ENCODE assay signal across 8 cellular contexts in the genomic region with DNA sequence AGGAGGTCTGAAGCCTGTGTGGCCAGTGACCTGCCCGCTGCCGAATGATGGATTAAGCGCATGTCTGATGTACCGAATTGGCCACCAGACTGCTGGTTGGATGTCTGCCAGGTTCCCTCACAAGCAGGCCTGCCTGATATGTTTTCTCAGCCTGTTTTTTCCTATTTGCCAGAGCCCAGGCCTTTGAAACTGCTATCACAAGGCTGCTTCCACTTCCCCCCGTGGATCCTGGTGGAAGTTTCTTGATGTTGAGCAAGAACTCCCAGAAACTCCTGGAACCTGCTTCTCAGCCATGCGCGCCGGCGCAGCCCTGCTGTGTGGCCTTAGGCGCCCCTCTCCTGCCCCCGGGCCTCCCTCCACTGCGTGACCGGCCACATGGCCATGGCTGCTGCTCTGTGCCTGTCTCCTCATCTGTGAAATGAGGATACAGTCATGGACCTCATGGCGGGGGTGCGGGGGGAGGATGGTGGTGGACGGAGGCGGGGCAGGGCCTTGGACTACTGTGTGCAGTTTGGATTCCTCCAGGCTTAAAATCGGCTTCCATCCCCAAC. TPM values are rescaled to one million over a fixed set of nuclear protein-coding genes. Genes with fewer than 3 reads are reported as not detected.
DNase-seq lines count a peak whose midpoint lies in the region; ATAC-seq, FAIRE-seq and TF ChIP-seq lines count a peak whose summit lies in the region.

No MANE protein-coding gene starts in this region.

- WGBS in liver = 75% methylated on average over 18 of the region's 18 CpGs
- 34% methylated on average over 13 of the region's 18 CpGs for WGBS in HepG2 (ENCODE audit: low lambda C conversion rate)
- 69% methylated on average over 17 of the region's 18 CpGs for WGBS in right lobe of liver (ENCODE audit: insufficient coverage, low coverage, low lambda C conversion rate, missing lambda C conversion rate)
- WGBS in tibial nerve, 2 donors = 55 to 62% methylated on average over 17 to 18 of the region's 18 CpGs

- no peaks in the 10 kb centered on the region for H3K79me2 ChIP-seq in HepG2 (ENCODE audit: insufficient read depth, low read length)

- no peak overlapping the region for H3K9ac ChIP-seq in liver (ENCODE audit: low read depth in 1 of 2, low read length in 2 of 2)
- H3K9ac ChIP-seq in HepG2 (ENCODE audit: insufficient read depth, low read depth, low read length) = no peak overlapping the region

- no peak overlapping the region for H2AFZ ChIP-seq in HepG2 (ENCODE audit: low read length)

- H3K27me3 ChIP-seq in liver (ENCODE audit: control insufficient read depth in 4 of 4, insufficient read depth in 4 of 4, low read length in 3 of 4) = no peaks in the 10 kb centered on the region
- H3K27me3 ChIP-seq in HepG2 (ENCODE audit: control insufficient read depth in 1 of 2, insufficient read depth in 2 of 2, low read length in 2 of 2) = peaks cover 0 to 15% of the 10 kb centered on the region in 2 experiments; a peak in 3 of 5 replicates
- H3K27me3 ChIP-seq in dorsolateral prefrontal cortex = no peaks in the 10 kb centered on the region
- no peaks in the 10 kb centered on the region for H3K27me3 ChIP-seq in right lobe of liver
- H3K27me3 ChIP-seq in tibial nerve = no peaks in the 10 kb centered on the region

- BruUV-seq in HepG2 (replicated peaks; lab: Mats Ljungman, UMichigan) = no TSS peak

- TF ChIP-seq RAD21 in liver (IDR thresholded peaks at IDR 0.05) = peak in 1 of 2 donors; percentile 44
- TF ChIP-seq RAD21 in HepG2 (CRISPR knock-in tag; IDR thresholded peaks at IDR 0.05) = no peak

- in situ Hi-C loops in HepG2 (cut with HindIII; ENCODE audit: extremely low pct_ligation_motif_present, low pct_unique_long_range_greater_than_20kb) = no loop called here

- no peak for FAIRE-seq in HepG2 (lab: Jason Lieb, UNC)

- ATAC-seq in HepG2 = no peak; the same call in 2 of the 3 replicates
- ATAC-seq in right lobe of liver = peak; percentile 48 to 67 (median 65)
- ATAC-seq in GM21526 (IDR thresholded peaks at IDR 0.05; ENCODE audit: low FRiP score, unreplicated experiment) = no peak
- ATAC-seq in HG03139 (IDR thresholded peaks at IDR 0.05; ENCODE audit: unreplicated experiment) = no peak

- DNase-seq in HepG2 (ENCODE audit: low spot score) = no peak
- peak in 8 of 10 donors; percentile 41 to 83 (median 55) for DNase-seq in dorsolateral prefrontal cortex
- peak in 2 of 3 donors; percentile 53 to 58 for DNase-seq in right lobe of liver
- no peak for DNase-seq in tibial nerve (ENCODE audit: low spot score in 2 of 2)
- DNase-seq in activated CD4-positive, alpha-beta T cell treated with anti-CD3 and anti-CD28 coated beads, Interleukin-2, amount 50 U/mL, for 1 hour = no peak

- H3K9me3 ChIP-seq in liver (ENCODE audit: control insufficient read depth in 4 of 4, low read length in 3 of 4) (no peaks in the 10 kb centered on the region), HepG2 (ENCODE audit: low read length) (no peaks in the 10 kb centered on the region), right lobe of liver (no peaks in the 10 kb centered on the region), tibial nerve (no peaks in the 10 kb centered on the region)

- TF ChIP-seq CTCF in liver (IDR thresholded peaks at IDR 0.05; ENCODE audit: low read depth, low read length, missing input control) = no peak
- no peak for TF ChIP-seq CTCF in HepG2 (CRISPR knock-in tag; IDR thresholded peaks at IDR 0.05)
- no peak for TF ChIP-seq CTCF in dorsolateral prefrontal cortex (IDR thresholded peaks at IDR 0.05 in 54 of 56, conservative IDR thresholded peaks at IDR 0.05 in 2 of 56; ENCODE audit: low read depth in 1 of 56, partially characterized antibody in 56 of 56)
- TF ChIP-seq CTCF in right lobe of liver (IDR thresholded peaks at IDR 0.05) = no peak
- TF ChIP-seq CTCF in tibial nerve (IDR thresholded peaks at IDR 0.05) = no peak

- peak overlapping the region; percentile 58 for H3K27ac ChIP-seq in liver (ENCODE audit: low read depth in 1 of 2, low read length in 2 of 2)
- H3K27ac ChIP-seq in HepG2 (ENCODE audit: extremely low read length, insufficient read depth, low read length) = no peak overlapping the region
- peak overlapping the region; percentile 83 to 100 (median 98) for H3K27ac ChIP-seq in dorsolateral prefrontal cortex
- peak overlapping the region; percentile 41 to 67 (median 55) for H3K27ac ChIP-seq in right lobe of liver
- H3K27ac ChIP-seq in tibial nerve = peak overlapping the region in 3 of 4 donors; percentile 30 to 88 (median 84)

- TF ChIP-seq POLR2A in HepG2 (IDR thresholded peaks at IDR 0.05; ENCODE audit: insufficient read depth in 1 of 2, low read depth in 2 of 2, low read length in 2 of 2) = no peak
- TF ChIP-seq POLR2A in right lobe of liver (IDR thresholded peaks at IDR 0.05) = no peak
- no peak for TF ChIP-seq POLR2A in tibial nerve (IDR thresholded peaks at IDR 0.05)

- no peaks in the 10 kb centered on the region for H3K4me1 ChIP-seq in liver (ENCODE audit: control insufficient read depth in 4 of 4, insufficient read depth in 4 of 4, low read length in 3 of 4)
- 0 out of 2 replicates have a peak, but pooled peaks cover 5% of the 10 kb centered on the region for H3K4me1 ChIP-seq in HepG2 (ENCODE audit: insufficient read depth, low read length)
- H3K4me1 ChIP-seq in right lobe of liver = no peaks in the 10 kb centered on the region
- H3K4me1 ChIP-seq in tibial nerve = peaks cover 0 to 14% (median 0%) of the 10 kb centered on the region in 4 donors

- no peak overlapping the region for H3K4me2 ChIP-seq in HepG2 (ENCODE audit: low read depth, low read length)

- intact Hi-C loops in HepG2 (cut with micrococcal nuclease; ENCODE audit: unreplicated experiment) = no loop called here
- intact Hi-C loops in dorsolateral prefrontal cortex (cut with DNase I) = loop anchor here (5.0 to 10.0 kb wide), 5 partner anchors 51 to 249 kb away; no protein-coding TSS in a partner anchor
- intact Hi-C loops in right lobe of liver (cut with DNase I) = no loop called here

- H4K20me1 ChIP-seq in HepG2 (ENCODE audit: insufficient read depth, low read length) = no peaks in the 10 kb centered on the region

- CTCF ChIA-PET in HepG2 (lab: Yijun Ruan, JAX; ENCODE audit: low intra/inter-chr PET ratio, low total read pairs) = no interaction called here

- H3K4me3 ChIP-seq in liver (ENCODE audit: low read depth in 1 of 3, low read length in 3 of 3) (no peak overlapping the region), HepG2 (replicated peaks in 1 of 3; ENCODE audit: insufficient read depth in 1 of 3, low read depth in 2 of 3, low read length in 3 of 3) (no peak overlapping the region), dorsolateral prefrontal cortex (peak overlapping the region in 50 of 59 donors; percentile 17 to 75 (median 57)), right lobe of liver (no peak overlapping the region), tibial nerve (peak overlapping the region in 1 of 4 donors; percentile 43)

- H3K36me3 ChIP-seq in liver (ENCODE audit: control insufficient read depth in 4 of 4, insufficient read depth in 3 of 4, low read depth in 1 of 4, low read length in 3 of 4) (no peaks in the 10 kb centered on the region), HepG2 (replicated peaks in 1 of 2; ENCODE audit: control insufficient read depth in 1 of 2, insufficient read depth in 2 of 2, low read length in 2 of 2) (no peaks in the 10 kb centered on the region), right lobe of liver (no peaks in the 10 kb centered on the region), tibial nerve (no peaks in the 10 kb centered on the region)

- POLR2A ChIA-PET in HepG2 (lab: Yijun Ruan, JAX) = no interaction called here

- TF ChIP-seq EP300 in HepG2 (IDR thresholded peaks at IDR 0.05; ENCODE audit: low read depth in 2 of 2, low read length in 2 of 2) (no peak), HepG2 (CRISPR knock-in tag; IDR thresholded peaks at IDR 0.05; ENCODE audit: borderline replicate concordance) (no peak), tibial nerve (IDR thresholded peaks at IDR 0.05) (no peak)

TF ChIP-seq in liver, 16 proteins besides CTCF, POLR2A, EP300 and RAD21 (continues in another document):
- peak; percentile 52 for TF ChIP-seq NR2F2 (IDR thresholded peaks at IDR 0.05)
- TF ChIP-seq, protein P1, sequence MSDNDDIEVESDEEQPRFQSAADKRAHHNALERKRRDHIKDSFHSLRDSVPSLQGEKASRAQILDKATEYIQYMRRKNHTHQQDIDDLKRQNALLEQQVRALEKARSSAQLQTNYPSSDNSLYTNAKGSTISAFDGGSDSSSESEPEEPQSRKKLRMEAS (IDR thresholded peaks at IDR 0.05) = peak; percentile 26

TF ChIP-seq in HepG2, 621 proteins besides CTCF, POLR2A, EP300 and RAD21 (continues in another document):
- TF ChIP-seq DR1 (CRISPR knock-in tag; IDR thresholded peaks at IDR 0.05) (no peak), KLF12 (CRISPR knock-in tag; IDR thresholded peaks at IDR 0.05; ENCODE audit: borderline replicate concordance) (no peak), GATAD1 (CRISPR knock-in tag; IDR thresholded peaks at IDR 0.05) (no peak)

RNA-seq across cellular contexts. Expression of gene CALM1, which starts 56.6 kb away (rescaled TPM):
- total RNA-seq in liver = 100 to 1,000 TPM; 146 to 156 TPM
- polyA plus RNA-seq in liver = 100 to 1,000 TPM; 176 to 517 TPM
- total RNA-seq in HepG2 (2016; rRNA removed; fragmentation: Illumina TruSeq; extraction: Trizol) = 238 and 346 TPM in 2 replicates
- total RNA-seq in HepG2 (2016; cell fraction: cytosol; rRNA removed; fragmentation: Illumina TruSeq; extraction: Trizol; ENCODE audit: low read depth) = 29.6 and 47.4 TPM in 2 replicates
- total RNA-seq in HepG2 (2016; cell fraction: insoluble cytoplasmic fraction; rRNA removed; fragmentation: Illumina TruSeq; extraction: Trizol) = 242 and 366 TPM in 2 replicates
- total RNA-seq in HepG2 (2016; cell fraction: membrane; rRNA removed; fragmentation: Illumina TruSeq; extraction: Trizol) = 98.2 and 111 TPM in 2 replicates
- 91.7 and 108 TPM in 2 replicates for total RNA-seq in HepG2 (2016; cell fraction: nucleus; rRNA removed; fragmentation: Illumina TruSeq; extraction: Trizol)
- 80.5 and 110 TPM in 2 replicates for polyA plus RNA-seq in HepG2 (2011; rRNA removed)
- 96.0 and 112 TPM in 2 replicates for polyA plus RNA-seq in HepG2 (2011; cell fraction: cytosol; rRNA removed)
- 50.1 and 52.3 TPM in 2 replicates for polyA plus RNA-seq in HepG2 (2011; cell fraction: nucleus; rRNA removed)
- polyA plus RNA-seq in HepG2 (2012) = 119 and 120 TPM in 2 replicates
- polyA plus RNA-seq in HepG2 (2016; cell fraction: cytosol; fragmentation: Illumina TruSeq; extraction: Trizol; ENCODE audit: low read depth) = 40.5 and 51.9 TPM in 2 replicates
- 366 and 395 TPM in 2 replicates for polyA plus RNA-seq in HepG2 (2016; cell fraction: insoluble cytoplasmic fraction; fragmentation: Illumina TruSeq; extraction: Trizol; ENCODE audit: low read depth)
- polyA plus RNA-seq in HepG2 (2016; cell fraction: membrane; fragmentation: Illumina TruSeq; extraction: Trizol; ENCODE audit: low read depth) = 92.6 and 101 TPM in 2 replicates
- polyA plus RNA-seq in HepG2 (2016; cell fraction: nucleus; fragmentation: Illumina TruSeq; extraction: Trizol; ENCODE audit: insufficient read depth, low read depth) = 160 and 164 TPM in 2 replicates
- polyA minus RNA-seq in HepG2 (2011; rRNA and poly(A)+ RNA removed; ENCODE audit: low replicate concordance) = 189 and 213 TPM in 2 replicates
- polyA minus RNA-seq in HepG2 (2011; cell fraction: cytosol; rRNA and poly(A)+ RNA removed) = 93.2 and 109 TPM in 2 replicates
- 128 and 155 TPM in 2 replicates for polyA minus RNA-seq in HepG2 (2011; cell fraction: nucleus; rRNA and poly(A)+ RNA removed)
- 1,000 to 10,000 TPM; 1,009 to 2,641 (median 1,957) TPM for total RNA-seq in dorsolateral prefrontal cortex
- 100 to 1,000 TPM; 143 to 207 (median 161) TPM for total RNA-seq in right lobe of liver
- total RNA-seq in tibial nerve = 100 to 1,000 TPM; 117 to 209 (median 165) TPM

Comparison
In these comparisons a context has a peak if more than half of its experiments do, and no peak if none do; other contexts are left out.
1. ATAC-seq: peak in right lobe of liver (4 of 4); none in HepG2 (single experiment), GM21526 (single experiment) and HG03139 (single experiment).
2. DNase-seq: peak in dorsolateral prefrontal cortex (8 of 10) and right lobe of liver (2 of 3); none in HepG2 (single experiment), tibial nerve (0 of 2) and activated CD4-positive, alpha-beta T cell treated with anti-CD3 and anti-CD28 coated beads, Interleukin-2, amount 50 U/mL, for 1 hour (single experiment).
3. H3K4me3 ChIP-seq: peak in dorsolateral prefrontal cortex (50 of 59); none in liver (0 of 3), HepG2 (0 of 3) and right lobe of liver (0 of 3).
4. intact Hi-C loops: an anchor here in dorsolateral prefrontal cortex (5.0 to 10.0 kb wide); none called in HepG2 and right lobe of liver.